1 cellular context compared by ENCODE assay signal in genomic region chr1:235734335-235734734, GRCh38.
A peak's percentile ranks its signal among the peaks of the same experiment; 100 is the strongest.
TF ChIP-seq lines count a peak whose summit lies in the region.

No MANE protein-coding gene starts in this region.

TF ChIP-seq in GM12878, 131 proteins besides CTCF, POLR2A, EP300 and RAD21:
- peak; percentile 18; the same call in 1 of the 2 replicates for TF ChIP-seq PKNOX1 (IDR thresholded peaks at IDR 0.05)
- no peak for TF ChIP-seq NKRF (conservative IDR thresholded peaks at IDR 0.05)
TF ChIP-seq in GM12878: peak in this region for 1.
